27 cellular contexts compared by ENCODE assay signal in the genomic region with DNA sequence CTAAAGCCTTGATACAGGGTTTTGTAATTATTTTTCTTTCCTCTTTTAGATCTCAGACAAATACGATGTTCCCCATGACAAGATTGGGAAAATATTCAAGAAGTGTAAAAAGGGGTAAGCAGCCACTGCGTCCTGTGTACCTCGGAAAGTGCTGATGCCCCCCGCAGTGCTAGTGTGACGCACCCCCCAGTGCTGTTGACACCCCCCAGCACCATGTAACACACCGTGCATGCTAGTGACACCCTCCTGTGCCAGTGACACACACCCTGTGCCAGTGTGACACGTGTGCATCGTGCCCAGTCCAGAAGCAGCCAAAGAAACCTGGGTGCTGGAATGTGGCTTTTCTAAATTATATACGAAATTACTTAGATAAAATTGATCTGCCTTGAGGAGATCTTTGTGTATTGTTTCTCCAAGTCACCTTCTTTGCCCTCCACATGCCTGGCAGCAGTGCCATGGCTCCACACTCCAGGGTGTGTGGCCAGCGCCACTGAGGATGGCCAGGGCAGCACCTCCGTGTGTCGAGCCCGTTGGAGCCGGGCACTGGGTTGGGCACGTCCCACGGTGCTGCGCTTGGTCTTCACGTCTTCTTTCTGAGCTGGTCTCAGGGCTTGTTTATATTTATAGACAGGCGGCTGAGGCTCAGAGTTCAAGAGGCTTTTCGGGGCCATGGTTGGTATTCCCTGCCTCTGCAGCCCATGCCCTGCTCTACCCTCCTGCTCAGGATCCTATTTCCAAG.
"Had no signal": no experiment of that assay in that cellular context is flagged by ENCODE, and none has a peak within 500 bp of the region (broad histone marks: within the 10 kb centered on the region; RNA-seq: fewer than 3 reads in every experiment).

No MANE protein-coding gene starts in this region.

- H3K27me3 ChIP-seq: brain microvascular endothelial cell, esophagus squamous epithelium, pancreas, spleen, tibial nerve had no signal

- H3K9me3 Mint-ChIP-seq: activated T-helper 1 cell treated with anti-CD3 and anti-CD28 coated beads, Interleukin-12 subunit alpha, Interleukin-12 subunit beta, Interleukin-2, Interleukin-4 antibody, amounts not matched to agents 30 ng/mL and 10 ng/mL and 1 ng/mL, durations not matched to agents 14 hours and 24 hours and 36 hours; natural killer cell treated with Interleukin-12 subunit alpha and Interleukin-12 subunit beta and Interleukin-15 and Interleukin-18, amount 100 ng/mL, for 72 hours; WTC11 had no signal

- H3K4me3 ChIP-seq: esophagus squamous epithelium, lung, mucosa of descending colon, pancreas, psoas muscle, spleen, tibial nerve had no signal

- ATAC-seq: left colon; mucosa of descending colon; natural killer cell treated with Interleukin-12 subunit alpha and Interleukin-12 subunit beta and Interleukin-15 and Interleukin-18, amount 100 ng/mL, for 72 hours; pancreas; WTC11 had no signal

- FAIRE-seq: astrocyte, keratinocyte had no signal

- H3K9me3 ChIP-seq: esophagus squamous epithelium, mucosa of descending colon, pancreas, psoas muscle, spleen, tibial nerve had no signal

- H3K36me3 ChIP-seq: brain microvascular endothelial cell, pancreas, spleen, tibial nerve had no signal

- H3K27ac ChIP-seq: brain microvascular endothelial cell, epithelial cell of prostate, esophagus squamous epithelium, pancreas, psoas muscle, spleen, tibial nerve had no signal

- H3K4me1 ChIP-seq: psoas muscle had no signal

- H3K27ac Mint-ChIP-seq: activated T-helper 1 cell treated with anti-CD3 and anti-CD28 coated beads, Interleukin-12 subunit alpha, Interleukin-12 subunit beta, Interleukin-2, Interleukin-4 antibody, amounts not matched to agents 30 ng/mL and 10 ng/mL and 1 ng/mL, durations not matched to agents 14 hours and 24 hours and 36 hours; natural killer cell treated with Interleukin-12 subunit alpha and Interleukin-12 subunit beta and Interleukin-15 and Interleukin-18, amount 100 ng/mL, for 72 hours; WTC11 had no signal

- H3K4me3 Mint-ChIP-seq: activated T-helper 1 cell treated with anti-CD3 and anti-CD28 coated beads, Interleukin-12 subunit alpha, Interleukin-12 subunit beta, Interleukin-2, Interleukin-4 antibody, amounts not matched to agents 30 ng/mL and 10 ng/mL and 1 ng/mL, durations not matched to agents 14 hours and 24 hours and 36 hours; natural killer cell treated with Interleukin-12 subunit alpha and Interleukin-12 subunit beta and Interleukin-15 and Interleukin-18, amount 100 ng/mL, for 72 hours; WTC11 had no signal

- DNase-seq: activated CD4-positive, alpha-beta T cell treated with anti-CD3 and anti-CD28 coated beads for 1 hour; activated gamma-delta T cell treated with Interleukin-2 at 50 U/mL for 16 hours; activated naive CD4-positive, alpha-beta T cell treated with anti-CD3 and anti-CD28 coated beads, Interleukin-2, amount 50 U/mL, for 16 hours; activated T-cell treated with anti-CD3 and anti-CD28 coated beads, Interleukin-2, amount 50 U/mL, for 1 hour; amniotic stem cell; brain microvascular endothelial cell; caudate nucleus; dermis blood vessel endothelial cell; effector CD8-positive, alpha-beta T cell; esophagus squamous epithelium; foreskin melanocyte; left colon; mesendoderm; psoas muscle; spleen; stimulated activated naive CD4-positive, alpha-beta T cell; T-helper 2 cell had no signal

- H3K27me3 Mint-ChIP-seq: natural killer cell treated with Interleukin-12 subunit alpha and Interleukin-12 subunit beta and Interleukin-15 and Interleukin-18, amount 100 ng/mL, for 72 hours had no signal

- H3K36me3 Mint-ChIP-seq: natural killer cell treated with Interleukin-12 subunit alpha and Interleukin-12 subunit beta and Interleukin-15 and Interleukin-18, amount 100 ng/mL, for 72 hours; WTC11 had no signal
